8 cellular contexts compared by ENCODE assay signal in the genomic region with DNA sequence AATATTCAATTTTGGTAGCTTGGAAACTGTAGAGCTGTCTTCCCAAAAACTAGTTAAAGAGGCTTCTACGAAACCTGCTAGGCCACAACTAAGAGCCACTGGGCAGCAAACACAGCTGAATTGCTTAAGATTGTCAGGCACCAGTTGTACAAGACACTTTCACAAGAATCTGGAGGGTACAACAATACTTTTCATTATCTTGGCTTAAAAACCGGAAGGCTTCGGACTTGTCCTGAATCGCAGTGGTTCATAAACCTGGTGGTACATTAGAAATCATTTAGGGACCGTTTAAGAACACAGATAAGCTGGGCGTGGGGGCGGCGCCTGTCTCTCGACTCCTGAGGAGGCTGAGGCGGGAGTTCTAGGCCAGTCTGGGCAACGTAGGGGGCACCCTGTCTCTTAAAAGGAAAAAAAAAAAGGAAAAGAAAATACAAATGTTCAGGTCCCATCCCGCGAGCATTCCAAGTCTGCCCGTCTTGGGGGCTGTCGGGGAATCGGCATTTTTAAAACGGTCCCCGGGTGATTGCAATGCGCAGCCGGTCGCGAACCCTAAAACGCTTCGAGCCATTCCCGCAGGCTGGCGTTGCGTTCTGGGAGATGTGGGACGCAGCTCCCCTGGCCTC. TPM values are rescaled to one million over a fixed set of nuclear protein-coding genes. Genes with fewer than 3 reads are reported as not detected.
A peak's percentile ranks its signal among the peaks of the same experiment; 100 is the strongest.
DNase-seq lines count a peak whose midpoint lies in the region; ATAC-seq and TF ChIP-seq lines count a peak whose summit lies in the region.

No MANE protein-coding gene starts in this region.

- no peak for TF ChIP-seq CTCF in HFFc6 (IDR thresholded peaks at IDR 0.05)
- TF ChIP-seq CTCF in RWPE1 (conservative IDR thresholded peaks at IDR 0.05; ENCODE audit: low read depth): no peak
- TF ChIP-seq CTCF in ascending aorta (IDR thresholded peaks at IDR 0.05): no peak

- peak overlapping the region; percentile 84 for H3K27ac Mint-ChIP-seq in HFFc6

- DNase-seq in COLO668 (lab: John Stamatoyannopoulos, UW; ENCODE audit: unreplicated experiment): peak; percentile 32
- no peak for DNase-seq in HFFc6
- no peak for DNase-seq in RWPE1 (ENCODE audit: low spot score)
- peak in 1 of 2 donors; percentile 72 for DNase-seq in ascending aorta (ENCODE audit: low spot score in 2 of 2)
- peak; percentile 36 for DNase-seq in hepatic stellate cell (ENCODE audit: low spot score)
- no peak for DNase-seq in GOT3 (lab: John Stamatoyannopoulos, UW)

- peaks cover 0 to 16% of the 10 kb centered on the region in 2 donors for H3K4me1 ChIP-seq in ascending aorta
- H3K4me1 ChIP-seq in rectal smooth muscle tissue (ENCODE audit: control insufficient read depth, insufficient read depth, low read length): peaks cover 10% of the 10 kb centered on the region

- peak overlapping the region; percentile 87 for H3K27ac ChIP-seq in RWPE1
- peak overlapping the region; percentile 87 to 94 for H3K27ac ChIP-seq in ascending aorta
- H3K27ac ChIP-seq in rectal smooth muscle tissue (ENCODE audit: low read depth, low read length): peak overlapping the region; percentile 92

- no peaks in the 10 kb centered on the region for H3K9me3 ChIP-seq in ascending aorta

- POLR2A ChIA-PET in RWPE1 (lab: Yijun Ruan, JAX; ENCODE audit: low non-redundant PET): interaction anchor here (1.0 kb wide), 1 partner anchor 239 kb away, joined by 3 read pairs; the partner anchor contains the start of gene PPM1K

- H3K9me3 Mint-ChIP-seq in HFFc6: no peaks in the 10 kb centered on the region

- peaks cover 23% of the 10 kb centered on the region for H3K36me3 Mint-ChIP-seq in HFFc6 (ENCODE audit: low read depth)

- peaks cover 56% of the 10 kb centered on the region for H3K4me1 Mint-ChIP-seq in HFFc6 (ENCODE audit: low read depth)

- H3K4me3 Mint-ChIP-seq in HFFc6: peak overlapping the region; percentile 93

- H3K4me3 ChIP-seq in ascending aorta (peak overlapping the region; percentile 87 to 95), rectal smooth muscle tissue (ENCODE audit: low read length) (peak overlapping the region; percentile 84)

- intact Hi-C loops in ascending aorta (cut with DNase I): loop anchor here (1.0 to 10.0 kb wide), 7 partner anchors 66 to 1588 kb away; partner anchors contain the start of genes AFF1, HERC3, HERC5 and PKD2

- CTCF ChIA-PET in RWPE1 (lab: Yijun Ruan, JAX): interaction anchor here (0.6 to 0.8 kb wide), 5 partner anchors 131 to 670 kb away, joined by 3 to 7 read pairs (median 4); no protein-coding TSS in a partner anchor

- H3K27me3 ChIP-seq in ascending aorta (no peaks in the 10 kb centered on the region), rectal smooth muscle tissue (ENCODE audit: control insufficient read depth, insufficient read depth, low read length) (no peaks in the 10 kb centered on the region)

- H3K9ac ChIP-seq in rectal smooth muscle tissue (ENCODE audit: low read length): peak overlapping the region; percentile 82

- ATAC-seq in HG02884 (IDR thresholded peaks at IDR 0.05; ENCODE audit: unreplicated experiment): no peak

- H3K36me3 ChIP-seq in ascending aorta (peaks cover 8 to 13% of the 10 kb centered on the region in 2 donors), rectal smooth muscle tissue (ENCODE audit: control insufficient read depth, insufficient read depth, low read length) (peaks cover 7% of the 10 kb centered on the region)

- no peaks in the 10 kb centered on the region for H3K27me3 Mint-ChIP-seq in HFFc6 (ENCODE audit: insufficient read depth)

RNA-seq across cellular contexts. Expression of gene PYURF, which starts 0.8 kb away (rescaled TPM):
- total RNA-seq in HFFc6 (2021; fragmentation: NEBNext Ultra II Directional; extraction: Animal tissue kit (Norgen Biotek cat#: 25700)): 10 to 100 TPM; 70.4 to 78.6 (median 73.5) TPM
- 91.6 TPM for total RNA-seq in ascending aorta

Comparison
In these comparisons a context has a peak if more than half of its experiments do, and no peak if none do; other contexts are left out.
1. DNase-seq: peak in COLO668 (single experiment) and hepatic stellate cell (single experiment); none in HFFc6 (single experiment), RWPE1 (single experiment) and GOT3 (single experiment).
2. Peak in every context shown above with its lines, with median percentiles within 50 percentile points of each other: H3K27ac ChIP-seq.